In the genomic region with DNA sequence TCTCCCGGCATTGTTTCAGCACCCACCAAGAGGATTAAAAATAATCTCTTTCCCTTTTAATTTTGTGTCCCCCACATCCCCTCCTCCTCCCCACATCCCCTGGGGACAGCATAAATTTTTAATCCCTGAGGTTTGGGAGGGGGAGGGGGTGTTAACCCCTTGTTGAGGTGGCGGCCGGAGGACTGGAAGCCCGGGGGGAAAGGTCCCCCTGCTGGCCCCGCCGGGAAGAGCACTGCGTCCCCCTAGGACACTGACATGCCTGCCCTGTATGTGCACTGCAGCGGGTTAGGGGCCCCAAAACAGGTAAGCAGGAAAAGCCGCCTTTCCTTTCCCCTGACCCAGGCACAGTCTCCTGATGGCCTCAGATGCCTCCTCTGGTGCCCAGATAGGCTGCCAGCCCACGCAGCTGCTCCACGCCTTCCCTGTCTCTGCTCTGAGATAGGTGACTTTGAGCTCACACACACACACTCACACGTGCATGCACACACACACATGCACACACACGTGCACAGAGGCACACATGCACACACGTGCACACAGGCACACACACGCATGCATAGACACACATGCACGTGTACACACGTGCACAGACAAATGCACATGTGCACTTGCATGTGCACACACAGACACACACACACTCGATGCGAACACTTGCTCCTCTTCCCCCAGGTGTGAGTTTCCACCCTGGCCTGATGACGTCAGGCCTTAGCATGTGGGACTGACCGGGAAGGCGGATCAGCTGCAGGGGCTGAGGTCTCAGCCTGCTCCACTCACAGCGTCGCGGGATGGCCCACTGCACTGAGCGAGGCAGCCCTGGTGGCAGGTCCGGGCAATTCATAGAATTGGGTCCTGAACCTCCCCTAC, we compare ENCODE assay signal across 9 cellular contexts. TPM values are rescaled to one million over a fixed set of nuclear protein-coding genes. Genes with fewer than 3 reads are reported as not detected.
DNase-seq lines count a peak whose midpoint lies in the region; ATAC-seq and TF ChIP-seq lines count a peak whose summit lies in the region.
"Had no signal": no experiment of that assay in that cellular context is flagged by ENCODE, and none has a peak within 500 bp of the region (broad histone marks: within the 10 kb centered on the region; RNA-seq: fewer than 3 reads in every experiment).

No MANE protein-coding gene starts in this region.

- H3K4me1 Mint-ChIP-seq in activated CD8-positive, alpha-beta T cell treated with anti-CD3 and anti-CD28 coated beads for 36 hours (ENCODE audit: low read depth), result peaks cover 9% of the 10 kb centered on the region

- no peak overlapping the region for H3K4me2 ChIP-seq in KMS-11

- H3K9me3 ChIP-seq in left ventricle myocardium inferior (replicated peaks), result no peaks in the 10 kb centered on the region
- H3K9me3 ChIP-seq in spleen, result peaks cover 0 to 7% (median 0%) of the 10 kb centered on the region in 8 donors
- H3K9me3 ChIP-seq: body of pancreas had no signal

- H3K79me2 ChIP-seq in KMS-11 (ENCODE audit: insufficient read depth, low read depth), result no peaks in the 10 kb centered on the region

- no peaks in the 10 kb centered on the region for H3K9me3 Mint-ChIP-seq in activated CD8-positive, alpha-beta T cell treated with anti-CD3 and anti-CD28 coated beads for 36 hours

- DNase-seq in activated CD4-positive, alpha-beta T cell treated with anti-CD3 and anti-CD28 coated beads for 24 hours (ENCODE audit: low read depth in 2 of 2), result peak; percentile 7 to 19
- DNase-seq in activated CD4-positive, alpha-beta T cell treated with anti-CD3 and anti-CD28 coated beads for 1 hour, result no peak
- peak; percentile 67 for DNase-seq in activated CD8-positive, alpha-beta T cell treated with anti-CD3 and anti-CD28 coated beads for 36 hours
- DNase-seq in left ventricle myocardium inferior, result no peak
- peak; percentile 78 for DNase-seq in spleen
- no peak for DNase-seq in CD1c-positive myeloid dendritic cell (ENCODE audit: extremely low spot score)
- no peak for DNase-seq in superior temporal gyrus (ENCODE audit: extremely low spot score)

- CTCF ChIA-PET in activated CD8-positive, alpha-beta T cell treated with anti-CD3 and anti-CD28 coated beads for 36 hours (lab: Charles Lee), result interaction anchor here (0.8 to 4.4 kb wide), 15 partner anchors 9 to 621 kb away, joined by 3 to 26 read pairs (median 3); no protein-coding TSS in a partner anchor

- TF ChIP-seq CTCF in KMS-11 (conservative IDR thresholded peaks at IDR 0.05; ENCODE audit: low read depth, low read length) (peak; percentile 30; the same call in 1 of the 2 replicates), left ventricle myocardium inferior (IDR thresholded peaks at IDR 0.05; ENCODE audit: borderline replicate concordance) (peak; percentile 59), spleen (IDR thresholded peaks at IDR 0.05 in 8 of 11, conservative IDR thresholded peaks at IDR 0.05 in 3 of 11) (peak in 9 of 11 experiments; percentile 4 to 67 (median 53))
- TF ChIP-seq CTCF in activated CD8-positive, alpha-beta T cell treated with anti-CD3 and anti-CD28 coated beads for 36 hours (IDR thresholded peaks at IDR 0.05), result peak; percentile 76

- TF ChIP-seq POLR2A in spleen (IDR thresholded peaks at IDR 0.05), result no peak

- no peak overlapping the region for H3K27ac ChIP-seq in KMS-11
- H3K27ac ChIP-seq in left ventricle myocardium inferior (replicated peaks), result no peak overlapping the region
- H3K27ac ChIP-seq in spleen, result no peak overlapping the region
- H3K27ac ChIP-seq: body of pancreas had no signal

- no peak overlapping the region for H2AFZ ChIP-seq in KMS-11 (ENCODE audit: low read depth)

- no peak overlapping the region for H3K27ac Mint-ChIP-seq in activated CD8-positive, alpha-beta T cell treated with anti-CD3 and anti-CD28 coated beads for 36 hours

- H3K9ac ChIP-seq in KMS-11, result no peak overlapping the region

- H3K4me1 ChIP-seq in KMS-11 (ENCODE audit: low read depth, poor library complexity, severe bottlenecking) (no peaks in the 10 kb centered on the region), left ventricle myocardium inferior (peaks cover 13% of the 10 kb centered on the region), spleen (peaks cover 9 to 19% (median 16%) of the 10 kb centered on the region in 6 donors)

- intact Hi-C loops in activated CD8-positive, alpha-beta T cell treated with anti-CD3 and anti-CD28 coated beads for 36 hours (cut with micrococcal nuclease), result loop anchor here (5.0 to 10.0 kb wide), 2 partner anchors 77 to 149 kb away; partner anchors contain the start of gene EN2
- intact Hi-C loops in left ventricle myocardium inferior (cut with micrococcal nuclease) (no loop called here), spleen (cut with DNase I; ENCODE audit: low total_unique reads) (no loop called here)

- H4K20me1 ChIP-seq in KMS-11 (ENCODE audit: insufficient read depth), result no peaks in the 10 kb centered on the region

- no peaks in the 10 kb centered on the region for H3K36me3 Mint-ChIP-seq in activated CD8-positive, alpha-beta T cell treated with anti-CD3 and anti-CD28 coated beads for 36 hours (ENCODE audit: low read depth)

- peaks cover 53% of the 10 kb centered on the region for H3K27me3 Mint-ChIP-seq in activated CD8-positive, alpha-beta T cell treated with anti-CD3 and anti-CD28 coated beads for 36 hours

- WGBS in spleen, 5 donors, result 4 to 30% (median 29%) methylated on average over 8 to 27 of the region's 27 CpGs

- ATAC-seq in activated CD8-positive, alpha-beta T cell treated with anti-CD3 and anti-CD28 coated beads for 36 hours, result peak; percentile 85

- H3K27me3 ChIP-seq in KMS-11 (ENCODE audit: insufficient read depth, low read depth) (peaks cover 68% of the 10 kb centered on the region; the same call in 1 of the 2 replicates), left ventricle myocardium inferior (ENCODE audit: low read depth) (peaks cover 100% of the 10 kb centered on the region), spleen (replicated peaks in 1 of 7) (peaks cover 0 to 99% (median 51%) of the 10 kb centered on the region in 7 donors)

- peak overlapping the region; percentile 53 for H3K4me3 Mint-ChIP-seq in activated CD8-positive, alpha-beta T cell treated with anti-CD3 and anti-CD28 coated beads for 36 hours

- POLR2A ChIA-PET in activated CD8-positive, alpha-beta T cell treated with anti-CD3 and anti-CD28 coated beads for 36 hours (lab: Charles Lee), result no interaction called here

- H3K4me3 ChIP-seq in KMS-11 (IDR thresholded peaks at IDR 0.05; ENCODE audit: insufficient read depth, low read depth, low read length), result no peak overlapping the region
- H3K4me3 ChIP-seq in left ventricle myocardium inferior, result peak overlapping the region; percentile 54
- peak overlapping the region in 5 of 8 donors; percentile 10 to 63 (median 26) for H3K4me3 ChIP-seq in spleen
- H3K4me3 ChIP-seq: body of pancreas had no signal

- H3K36me3 ChIP-seq in KMS-11 (ENCODE audit: insufficient read depth) (no peaks in the 10 kb centered on the region), left ventricle myocardium inferior (no peaks in the 10 kb centered on the region), spleen (no peaks in the 10 kb centered on the region)

RNA-seq across cellular contexts. Expression of gene CNPY1, which starts 12.3 kb away (rescaled TPM):
- not detected for total RNA-seq in activated CD8-positive, alpha-beta T cell treated with anti-CD3 and anti-CD28 coated beads for 36 hours
- not detected for total RNA-seq in left ventricle myocardium inferior
- total RNA-seq in spleen, result not detected
- not detected for polyA plus RNA-seq in spleen
- total RNA-seq: body of pancreas had no signal

Comparison
In these comparisons a context has a peak if more than half of its experiments do, and no peak if none do; other contexts are left out.
1. DNase-seq: peak in activated CD4-positive, alpha-beta T cell treated with anti-CD3 and anti-CD28 coated beads for 24 hours (2 of 2), activated CD8-positive, alpha-beta T cell treated with anti-CD3 and anti-CD28 coated beads for 36 hours (single experiment) and spleen (single experiment); none in activated CD4-positive, alpha-beta T cell treated with anti-CD3 and anti-CD28 coated beads for 1 hour (single experiment), left ventricle myocardium inferior (single experiment), CD1c-positive myeloid dendritic cell (single experiment) and superior temporal gyrus (single experiment).
2. Peak in every context shown above with its lines, with median percentiles within 50 percentile points of each other: CTCF ChIP-seq.